In genomic region chr1:233912447-233912846, GRCh38 we compare ENCODE assay signal across 19 cellular contexts. TPM values are rescaled to one million over a fixed set of nuclear protein-coding genes. Genes with fewer than 3 reads are reported as not detected.
DNase-seq lines count a peak whose midpoint lies in the region; ATAC-seq, FAIRE-seq and TF ChIP-seq lines count a peak whose summit lies in the region.
"Had no signal": no experiment of that assay in that cellular context is flagged by ENCODE, and none has a peak within 500 bp of the region (broad histone marks: within the 10 kb centered on the region; RNA-seq: fewer than 3 reads in every experiment).

No MANE protein-coding gene starts in this region.

- TF ChIP-seq RAD21 in HCT116 (IDR thresholded peaks at IDR 0.05; ENCODE audit: low read depth) = no peak

- H3F3A ChIP-seq in neural progenitor cell (ENCODE audit: low read depth) = no peaks in the 10 kb centered on the region

- no peak overlapping the region for H2AFZ ChIP-seq in HCT116 (ENCODE audit: low read depth, low read length, poor library complexity, severe bottlenecking)
- H2AFZ ChIP-seq in neural progenitor cell (replicated peaks) = no peak overlapping the region

- H3K4me1 Mint-ChIP-seq in neural progenitor cell = no peaks in the 10 kb centered on the region
- H3K4me1 Mint-ChIP-seq: CD4-positive, CD25-positive, alpha-beta regulatory T cell had no signal

- RAD21 ChIA-PET in HCT116 (lab: Charles Lee; ENCODE audit: low non-redundant PET in 1 of 2, low total read pairs in 2 of 2, uncharacterized antibody in 2 of 2, unreplicated experiment in 2 of 2) = no interaction called here

- TF ChIP-seq POLR2A in HCT116 (IDR thresholded peaks at IDR 0.05; ENCODE audit: borderline replicate concordance, extremely low read depth, insufficient read depth, insufficient read length) = no peak

- no peaks in the 10 kb centered on the region for H3K9me2 ChIP-seq in HCT116 (ENCODE audit: insufficient read depth)

- no peak overlapping the region for H3K9ac ChIP-seq in HCT116 (ENCODE audit: low read length)
- no peak overlapping the region for H3K9ac ChIP-seq in neural progenitor cell
- H3K9ac ChIP-seq: BLaER1 had no signal

- H3K9me3 Mint-ChIP-seq in neural progenitor cell = peaks cover 6% of the 10 kb centered on the region

- no peak overlapping the region for H3K4me3 Mint-ChIP-seq in neural progenitor cell
- H3K4me3 Mint-ChIP-seq: CD4-positive, CD25-positive, alpha-beta regulatory T cell had no signal

- no peak overlapping the region for H3K4me2 ChIP-seq in HCT116 (ENCODE audit: low read length)
- H3K4me2 ChIP-seq in neural progenitor cell = no peak overlapping the region
- H3K4me2 ChIP-seq: BLaER1 had no signal

- H3K36me3 Mint-ChIP-seq in neural progenitor cell = no peaks in the 10 kb centered on the region
- H3K36me3 Mint-ChIP-seq: CD4-positive, CD25-positive, alpha-beta regulatory T cell had no signal

- no TSS peak for BruUV-seq in HCT116 (replicated peaks; lab: Mats Ljungman, UMichigan)

- H3K27me3 ChIP-seq in HCT116 (ENCODE audit: insufficient read depth, low read length) (no peaks in the 10 kb centered on the region), neural progenitor cell (peaks cover 4% of the 10 kb centered on the region)
- H3K27me3 ChIP-seq: BLaER1 had no signal

- H3K4me3 ChIP-seq in HCT116 (replicated peaks in 1 of 2; ENCODE audit: low read depth in 1 of 2, low read length in 2 of 2) = no peak overlapping the region
- H3K4me3 ChIP-seq in neural progenitor cell = no peak overlapping the region
- H3K4me3 ChIP-seq: BLaER1 had no signal

- H3K27ac ChIP-seq in HCT116 (ENCODE audit: low read depth, low read length) = no peak overlapping the region
- no peak overlapping the region for H3K27ac ChIP-seq in neural progenitor cell
- H3K27ac ChIP-seq: BLaER1 had no signal

- POLR2A ChIA-PET in HCT116 (lab: Charles Lee) = no interaction called here

- H3K4me1 ChIP-seq in HCT116 (ENCODE audit: control insufficient read depth in 1 of 2, insufficient read depth in 2 of 2, low read length in 2 of 2) = peaks cover 25 to 72% of the 10 kb centered on the region in 2 experiments
- H3K4me1 ChIP-seq in neural progenitor cell = no peaks in the 10 kb centered on the region
- H3K4me1 ChIP-seq: BLaER1 had no signal

- 0 out of 4 replicates have a peak, but pooled peaks cover 0 to 6% of the 10 kb centered on the region in 2 experiments for H3K9me3 ChIP-seq in HCT116 (ENCODE audit: control insufficient read depth in 1 of 2, insufficient read depth in 1 of 2, low read depth in 1 of 2, low read length in 2 of 2)
- no peaks in the 10 kb centered on the region for H3K9me3 ChIP-seq in neural progenitor cell (ENCODE audit: low read depth)

- H3K36me3 ChIP-seq in HCT116 (ENCODE audit: control insufficient read depth in 1 of 2, insufficient read depth in 2 of 2, low read length in 2 of 2) (peaks cover 0 to 33% of the 10 kb centered on the region in 2 experiments; a peak in 1 of 4 replicates), neural progenitor cell (no peaks in the 10 kb centered on the region)
- H3K36me3 ChIP-seq: BLaER1 had no signal

- ATAC-seq in HCT116 (no peak), HG02571 (IDR thresholded peaks at IDR 0.05; ENCODE audit: unreplicated experiment) (no peak), left ventricle myocardium superior (no peak)

- H4K20me1 ChIP-seq in HCT116 (ENCODE audit: insufficient read depth) (no peaks in the 10 kb centered on the region), neural progenitor cell (ENCODE audit: low read depth) (no peaks in the 10 kb centered on the region)
- H4K20me1 ChIP-seq: BLaER1 had no signal

- CTCF ChIA-PET in HCT116 (lab: Charles Lee) = interaction anchor here (1.2 kb wide), 1 partner anchor 153 kb away, joined by 3 read pairs; no protein-coding TSS in a partner anchor

- intact Hi-C loops in HCT116 (cut with micrococcal nuclease) (no loop called here), left ventricle myocardium superior (cut with micrococcal nuclease) (no loop called here)

- H3K27me3 Mint-ChIP-seq in neural progenitor cell (ENCODE audit: insufficient read depth, low read depth) = peaks cover 2% of the 10 kb centered on the region

- no peak for FAIRE-seq in frontal cortex (lab: Jason Lieb, UNC)
- FAIRE-seq: GM12892 had no signal

- TF ChIP-seq CTCF in HCT116 (IDR thresholded peaks at IDR 0.05 in 2 of 3, conservative IDR thresholded peaks at IDR 0.05 in 1 of 3; ENCODE audit: borderline replicate concordance in 1 of 3, insufficient read depth in 1 of 3, low read depth in 2 of 3, low read length in 2 of 3) (0 out of 6 replicates have a peak, but pooled peaks of 2 of the 3 experiments have one; percentile 22), neural progenitor cell (IDR thresholded peaks at IDR 0.05) (peak; percentile 8)

- H3K27ac Mint-ChIP-seq in neural progenitor cell = no peak overlapping the region
- H3K27ac Mint-ChIP-seq: CD4-positive, CD25-positive, alpha-beta regulatory T cell had no signal

- peak; percentile 24 for DNase-seq in Daoy (ENCODE audit: low read depth)
- DNase-seq in HCT116 (ENCODE audit: low read depth, low spot score) = no peak
- peak; percentile 75 for DNase-seq in RPMI7951 (ENCODE audit: low read depth)
- no peak for DNase-seq in neural progenitor cell (ENCODE audit: low spot score)
- DNase-seq in NCI-H82 treated with DMSO at 0.1 percent for 48 hours (lab: John Stamatoyannopoulos, UW; ENCODE audit: unreplicated experiment) = no peak
- DNase-seq in left ventricle myocardium superior = no peak
- DNase-seq in frontal cortex (ENCODE audit: low spot score in 2 of 2) = no peak
- DNase-seq: AML-193; Calu3; CD4-positive, CD25-positive, alpha-beta regulatory T cell; DMS 273 treated with DMSO at 0.1 percent for 48 hours; GDM1; IMR-90; KG1 had no signal

- H3K79me2 ChIP-seq in HCT116 (ENCODE audit: insufficient read depth, low read length) (peaks cover 69% of the 10 kb centered on the region), neural progenitor cell (ENCODE audit: low read depth) (no peaks in the 10 kb centered on the region)

TF ChIP-seq in HCT116, 20 proteins besides CTCF, POLR2A, EP300 and RAD21:
- TF ChIP-seq FOSL1 (IDR thresholded peaks at IDR 0.05; ENCODE audit: low read depth) (no peak), REST (IDR thresholded peaks at IDR 0.05; ENCODE audit: low read depth) (no peak), TCF7L2 (IDR thresholded peaks at IDR 0.05; ENCODE audit: borderline replicate concordance, extremely low read depth, insufficient read depth, insufficient read length) (no peak), JUND (IDR thresholded peaks at IDR 0.05) (no peak; the same call in 1 of the 2 replicates)

RNA-seq across cellular contexts. Expression of gene SLC35F3, which starts 8.0 kb away (rescaled TPM):
- 4.9 and 7.5 TPM in 2 replicates for total RNA-seq in Daoy (2014; rRNA removed; shearing (Covaris generic))
- total RNA-seq in HCT116 (2021; ENCODE audit: unreplicated experiment) = 6.4 TPM
- polyA plus RNA-seq in HCT116 (2012) = 3.4 and 4.2 TPM in 2 replicates
- total RNA-seq in RPMI7951 (2014; rRNA removed; shearing (Covaris generic)) = 4.6 and 4.9 TPM in 2 replicates
- total RNA-seq in neural progenitor cell (ENCODE audit: low replicate concordance) = 0.79 and 1.5 TPM in 2 replicates
- not detected for total RNA-seq in left ventricle myocardium superior
- total RNA-seq in frontal cortex = 2.4 TPM
- total RNA-seq: H4, HT-29 had no signal

Comparison
In these comparisons a context has a peak if more than half of its experiments do, and no peak if none do; other contexts are left out.
1. DNase-seq: peak in Daoy (single experiment) and RPMI7951 (single experiment); none in HCT116 (single experiment), neural progenitor cell (single experiment), NCI-H82 treated with DMSO at 0.1 percent for 48 hours (single experiment), left ventricle myocardium superior (single experiment) and frontal cortex (0 of 2).